In genomic region chr4:52038109-52038912, GRCh38 we compare ENCODE assay signal across 8 cellular contexts. TPM values are rescaled to one million over a fixed set of nuclear protein-coding genes. Genes with fewer than 3 reads are reported as not detected.
DNase-seq lines count a peak whose midpoint lies in the region; ATAC-seq and TF ChIP-seq lines count a peak whose summit lies in the region.

TSS of gene SGCB (minus strand) at chr4:52038299. CDS start at chr4:52038259, 40 bp downstream.

- peaks cover 33% of the 10 kb centered on the region for H3K4me1 ChIP-seq in Karpas-422 (ENCODE audit: low read length)
- H3K4me1 ChIP-seq in ascending aorta: peaks cover 0 to 16% of the 10 kb centered on the region in 2 donors
- peaks cover 6 to 12% of the 10 kb centered on the region in 2 donors for H3K4me1 ChIP-seq in aorta (ENCODE audit: control insufficient read depth in 1 of 2, insufficient read depth in 2 of 2, low read length in 2 of 2)

- intact Hi-C loops in ascending aorta (cut with DNase I) (loop anchor here (1.0 to 10.0 kb wide), 5 partner anchors 13 to 826 kb away; partner anchors contain the start of genes DCUN1D4, RASL11B, SPATA18 and USP46), aorta (cut with DNase I) (loop anchor here in 1 of 2 donors (5.0 kb wide), 1 partner anchor 196 kb away; the partner anchor contains the start of gene DCUN1D4)

- H2AFZ ChIP-seq in Karpas-422 (ENCODE audit: low read length): peak within 1 kb of the TSS; percentile 95

- H3K9me3 ChIP-seq in Karpas-422 (ENCODE audit: low read length): no peaks in the 10 kb centered on the region
- H3K9me3 ChIP-seq in T-helper 17 cell (ENCODE audit: control insufficient read depth, low read length, poor library complexity, severe bottlenecking): no peaks in the 10 kb centered on the region
- no peaks in the 10 kb centered on the region for H3K9me3 ChIP-seq in ascending aorta
- H3K9me3 ChIP-seq in aorta (ENCODE audit: control insufficient read depth, low read length): no peaks in the 10 kb centered on the region

- H3K4me3 ChIP-seq in Karpas-422 (ENCODE audit: low read length): peak within 1 kb of the TSS; percentile 73
- H3K4me3 ChIP-seq in ascending aorta: peak within 1 kb of the TSS; percentile 91 to 93
- H3K4me3 ChIP-seq in retinal pigment epithelial cell (ENCODE audit: low read length): peak within 1 kb of the TSS; percentile 81
- peak within 1 kb of the TSS; percentile 97 to 99 for H3K4me3 ChIP-seq in aorta (ENCODE audit: low read length in 2 of 2)

- H3K9ac ChIP-seq in Karpas-422 (ENCODE audit: low read length): peak within 1 kb of the TSS; percentile 80

- H3K79me2 ChIP-seq in Karpas-422 (ENCODE audit: low read length): peaks cover 41% of the 10 kb centered on the region

- 0 out of 2 replicates have a peak, but pooled peaks cover 3% of the 10 kb centered on the region for H3K27me3 ChIP-seq in Karpas-422 (ENCODE audit: low read length)
- H3K27me3 ChIP-seq in ascending aorta: no peaks in the 10 kb centered on the region
- H3K27me3 ChIP-seq in aorta (ENCODE audit: control insufficient read depth in 1 of 2, insufficient read depth in 2 of 2, low read length in 1 of 2): no peaks in the 10 kb centered on the region

- 2 to 3% methylated on average over 33 to 68 of the region's 68 CpGs for WGBS in aorta, 2 donors

- H3K36me3 ChIP-seq in Karpas-422 (ENCODE audit: insufficient read depth, low read length): no peaks in the 10 kb centered on the region
- H3K36me3 ChIP-seq in ascending aorta: no peaks in the 10 kb centered on the region
- no peaks in the 10 kb centered on the region for H3K36me3 ChIP-seq in aorta (ENCODE audit: control insufficient read depth in 1 of 2, insufficient read depth in 2 of 2, low read length in 1 of 2)

- H3K4me1 Mint-ChIP-seq in T-helper 17 cell: peaks cover 29% of the 10 kb centered on the region

- H3K27me3 Mint-ChIP-seq in T-helper 17 cell: peaks cover 42% of the 10 kb centered on the region

- H3K9me2 ChIP-seq in Karpas-422 (replicated peaks; ENCODE audit: insufficient read depth, low read length): no peaks in the 10 kb centered on the region

- peak within 1 kb of the TSS; percentile 84 for H3K27ac Mint-ChIP-seq in T-helper 17 cell

- peak within 1 kb of the TSS; percentile 92 for H3K4me3 Mint-ChIP-seq in T-helper 17 cell

- H3K27ac ChIP-seq in Karpas-422 (ENCODE audit: low read length) (peak within 1 kb of the TSS; percentile 67), ascending aorta (peak within 1 kb of the TSS; percentile 73 to 79), aorta (ENCODE audit: low read depth in 1 of 2, low read length in 2 of 2) (peak within 1 kb of the TSS; percentile 6 to 77)

- peaks cover 14% of the 10 kb centered on the region for H3K36me3 Mint-ChIP-seq in T-helper 17 cell (ENCODE audit: low read depth)

- no peaks in the 10 kb centered on the region for H4K20me1 ChIP-seq in Karpas-422 (ENCODE audit: insufficient read depth, low read depth, low read length)

- ATAC-seq in GM21737 (IDR thresholded peaks at IDR 0.05; ENCODE audit: unreplicated experiment): peak; percentile 94
- peak; percentile 96 for ATAC-seq in T-helper 17 cell
- ATAC-seq in aorta (ENCODE audit: low FRiP score): peak; percentile 92

- peak within 1 kb of the TSS; percentile 97 for H3K4me2 ChIP-seq in Karpas-422 (ENCODE audit: low read depth, low read length, poor library complexity, severe bottlenecking)

- DNase-seq in ELR (ENCODE audit: low read depth): peak; percentile 62
- DNase-seq in Karpas-422: peak; percentile 88
- peak; percentile 64 to 69 (median 66) for DNase-seq in T-helper 17 cell
- peak in 1 of 2 donors; percentile 78 for DNase-seq in ascending aorta (ENCODE audit: low spot score in 2 of 2)
- DNase-seq in hippocampal formation (lab: John Stamatoyannopoulos, UW): peak; percentile 56 to 79
- no peak for DNase-seq in retinal pigment epithelial cell (ENCODE audit: low read depth)
- peak; percentile 80 to 92 for DNase-seq in aorta

- TF ChIP-seq CTCF in ascending aorta (IDR thresholded peaks at IDR 0.05): peak in 1 of 3 experiments; percentile 13
- no peak for TF ChIP-seq CTCF in retinal pigment epithelial cell (conservative IDR thresholded peaks at IDR 0.05; ENCODE audit: low read depth, low read length)

RNA-seq across cellular contexts. Expression of gene SGCB, which starts in this region (rescaled TPM):
- 9.6 and 9.8 TPM in 2 replicates for total RNA-seq in Karpas-422 (2014; rRNA removed; shearing (Covaris generic); ENCODE audit: low replicate concordance)
- total RNA-seq in T-helper 17 cell (1 to 10 TPM; 5.6 to 6.6 TPM), ascending aorta (14.9 TPM), aorta (10 to 100 TPM; 72.6 to 79.6 TPM)
- 10 to 100 TPM; 35.9 to 47.6 TPM for polyA plus RNA-seq in aorta
